Comparison of ENCODE assay signal across 23 cellular contexts in genomic region chr7:82965088-82966036, GRCh38.
DNase-seq lines count a peak whose midpoint lies in the region; ATAC-seq, FAIRE-seq and TF ChIP-seq lines count a peak whose summit lies in the region.
"Had no signal": no experiment of that assay in that cellular context is flagged by ENCODE, and none has a peak within 500 bp of the region (broad histone marks: within the 10 kb centered on the region; RNA-seq: fewer than 3 reads in every experiment).

No MANE protein-coding gene starts in this region.

- FAIRE-seq in A549 (lab: Jason Lieb, UNC) = peak; percentile 78
- peak; percentile 35 for FAIRE-seq in RCC 7860 (lab: Jason Lieb, UNC)
- FAIRE-seq in kidney (lab: Jason Lieb, UNC) = peak; percentile 88
- FAIRE-seq: HTR-8/SVneo had no signal

- intact Hi-C loops in kidney (cut with DNase I) = no loop called here

- TF ChIP-seq EP300 in A549 (IDR thresholded peaks at IDR 0.05) (no peak), upper lobe of left lung (IDR thresholded peaks at IDR 0.05) (no peak)

- H4K20me1 ChIP-seq in KMS-11 (ENCODE audit: insufficient read depth) = no peaks in the 10 kb centered on the region

- CTCF ChIA-PET in A549 (lab: Yijun Ruan, JAX) = no interaction called here

- H3K27me3 Mint-ChIP-seq in osteocyte (ENCODE audit: unreplicated experiment) = peaks cover 9% of the 10 kb centered on the region
- H3K27me3 Mint-ChIP-seq: CD8-positive, alpha-beta memory T cell; IgD-negative memory B cell had no signal

- H3K4me1 ChIP-seq in A549 (no peaks in the 10 kb centered on the region), KMS-11 (ENCODE audit: low read depth, poor library complexity, severe bottlenecking) (peaks cover 32% of the 10 kb centered on the region), kidney (ENCODE audit: control insufficient read depth in 1 of 2, insufficient read depth in 1 of 2, low read depth in 1 of 2, low read length in 2 of 2) (no peaks in the 10 kb centered on the region), upper lobe of left lung (no peaks in the 10 kb centered on the region)

- no peak for TF ChIP-seq RAD21 in A549 (conservative IDR thresholded peaks at IDR 0.05 in 1 of 2, IDR thresholded peaks at IDR 0.05 in 1 of 2)

- H3K4me2 ChIP-seq in A549 = no peak overlapping the region
- H3K4me2 ChIP-seq in KMS-11 = peak overlapping the region; percentile 79

- no peak for TF ChIP-seq POLR2A in A549 (IDR thresholded peaks at IDR 0.05; ENCODE audit: low read length)
- no peak for TF ChIP-seq POLR2A in upper lobe of left lung (IDR thresholded peaks at IDR 0.05)

- no peak overlapping the region for H3K4me3 Mint-ChIP-seq in osteocyte (ENCODE audit: unreplicated experiment)
- H3K4me3 Mint-ChIP-seq: CD8-positive, alpha-beta memory T cell had no signal

- POLR2A ChIA-PET in A549 (lab: Yijun Ruan, JAX) = no interaction called here

- H3K4me3 ChIP-seq in A549 = no peak overlapping the region
- no peak overlapping the region for H3K4me3 ChIP-seq in KMS-11 (IDR thresholded peaks at IDR 0.05; ENCODE audit: insufficient read depth, low read depth, low read length)
- no peak overlapping the region for H3K4me3 ChIP-seq in kidney (ENCODE audit: low read length in 2 of 2)
- no peak overlapping the region for H3K4me3 ChIP-seq in upper lobe of left lung
- H3K4me3 ChIP-seq: HAP-1, MG63, SK-N-MC had no signal

- ATAC-seq in A549 = no peak
- no peak for ATAC-seq in upper lobe of left lung (ENCODE audit: low FRiP score in 2 of 2)
- no peak for ATAC-seq in SK-N-SH treated with all-trans-retinoic acid at 6 μM for 48 hours
- ATAC-seq: Panc1 had no signal

- H3K4me1 Mint-ChIP-seq in osteocyte (ENCODE audit: unreplicated experiment) = no peaks in the 10 kb centered on the region
- H3K4me1 Mint-ChIP-seq: CD8-positive, alpha-beta memory T cell; IgD-negative memory B cell had no signal

- DNase-seq in A549 (ENCODE audit: low read depth in 1 of 2, low spot score in 1 of 2) (no peak), RCC 7860 (ENCODE audit: low spot score) (no peak), kidney (no peak), upper lobe of left lung (no peak), osteocyte (ENCODE audit: extremely low spot score, unreplicated experiment) (no peak), GM19240 (ENCODE audit: insufficient read length, low spot score) (no peak)
- DNase-seq: ACHN; C1 segment of cervical spinal cord; CD8-positive, alpha-beta memory T cell; GDM1; Kasumi-1; MG63; NCI-H1092 treated with DMSO at 0.1 percent for 48 hours; NCI-H1694 treated with DMSO at 0.1 percent for 48 hours; NCI-H774; Right ventricle myocardium superior had no signal

- H3K9me3 ChIP-seq in A549 (no peaks in the 10 kb centered on the region), kidney (ENCODE audit: control insufficient read depth in 1 of 2, low read length in 2 of 2) (no peaks in the 10 kb centered on the region), upper lobe of left lung (no peaks in the 10 kb centered on the region)
- H3K9me3 ChIP-seq: HAP-1, MG63 had no signal

- no peaks in the 10 kb centered on the region for H3K36me3 Mint-ChIP-seq in osteocyte (ENCODE audit: unreplicated experiment)
- H3K36me3 Mint-ChIP-seq: CD8-positive, alpha-beta memory T cell; IgD-negative memory B cell had no signal

- 37% methylated on average over 2 of the region's 2 CpGs for WGBS in A549 (ENCODE audit: missing lambda C conversion rate)
- 82 to 87% methylated on average over 2 of the region's 2 CpGs for WGBS in upper lobe of left lung, 2 donors

- no peaks in the 10 kb centered on the region for H3K79me2 ChIP-seq in KMS-11 (ENCODE audit: insufficient read depth, low read depth)

- no peak overlapping the region for H3K27ac Mint-ChIP-seq in osteocyte (ENCODE audit: unreplicated experiment)
- H3K27ac Mint-ChIP-seq: CD8-positive, alpha-beta memory T cell had no signal

- H3K27me3 ChIP-seq in KMS-11 (ENCODE audit: insufficient read depth, low read depth) = no peaks in the 10 kb centered on the region
- H3K27me3 ChIP-seq in upper lobe of left lung = no peaks in the 10 kb centered on the region
- H3K27me3 ChIP-seq: MG63 had no signal

- H3K9me3 Mint-ChIP-seq in osteocyte (ENCODE audit: unreplicated experiment) = no peaks in the 10 kb centered on the region

- TF ChIP-seq CTCF in A549 (IDR thresholded peaks at IDR 0.05) (no peak), KMS-11 (conservative IDR thresholded peaks at IDR 0.05; ENCODE audit: low read depth, low read length) (no peak), kidney (IDR thresholded peaks at IDR 0.05; ENCODE audit: borderline replicate concordance, extremely low read depth, insufficient read depth) (no peak), upper lobe of left lung (IDR thresholded peaks at IDR 0.05) (no peak), osteocyte (IDR thresholded peaks at IDR 0.05) (no peak)

- no peak overlapping the region for H3K9ac ChIP-seq in KMS-11
- H3K9ac ChIP-seq in kidney (ENCODE audit: low read length in 2 of 2) = no peak overlapping the region

- H3K27ac ChIP-seq in A549 (no peak overlapping the region), KMS-11 (peak overlapping the region; percentile 43), kidney (ENCODE audit: low read depth in 2 of 2, low read length in 2 of 2) (no peak overlapping the region), upper lobe of left lung (no peak overlapping the region)
- H3K27ac ChIP-seq: SK-N-MC had no signal

- no peaks in the 10 kb centered on the region for H3K36me3 ChIP-seq in KMS-11 (ENCODE audit: insufficient read depth)
- no peaks in the 10 kb centered on the region for H3K36me3 ChIP-seq in kidney (ENCODE audit: control insufficient read depth in 1 of 2, insufficient read depth in 2 of 2, low read length in 2 of 2)
- no peaks in the 10 kb centered on the region for H3K36me3 ChIP-seq in upper lobe of left lung
- H3K36me3 ChIP-seq: HAP-1, MG63 had no signal

- 0 out of 2 replicates have a peak overlapping the region, but pooled peaks have one; percentile 21 for H2AFZ ChIP-seq in KMS-11 (ENCODE audit: low read depth)

TF ChIP-seq in A549, 52 proteins besides CTCF, POLR2A, EP300 and RAD21 (continues in another document):
- TF ChIP-seq CBX2 (IDR thresholded peaks at IDR 0.05; ENCODE audit: borderline replicate concordance, low read depth) (no peak), BCL3 (IDR thresholded peaks at IDR 0.05) (no peak), KDM5A (IDR thresholded peaks at IDR 0.05) (no peak), ELK1 (IDR thresholded peaks at IDR 0.05; ENCODE audit: low read depth, low read length) (no peak), ZNF302 (CRISPR knock-in tag; IDR thresholded peaks at IDR 0.05) (no peak), FOXS1 (CRISPR knock-in tag; IDR thresholded peaks at IDR 0.05) (no peak), POLR2AphosphoS2 (conservative IDR thresholded peaks at IDR 0.05; ENCODE audit: low read length) (no peak), GATA3 (IDR thresholded peaks at IDR 0.05; ENCODE audit: borderline replicate concordance) (no peak), TFCP2L1 (CRISPR knock-in tag; IDR thresholded peaks at IDR 0.05) (no peak)

TF ChIP-seq in SK-N-SH treated with all-trans-retinoic acid at 6 μM for 48 hours, 23 proteins besides CTCF, POLR2A, EP300 and RAD21 (continues in another document):
- TF ChIP-seq POU6F1 (CRISPR knock-in tag; IDR thresholded peaks at IDR 0.05; ENCODE audit: borderline replicate concordance, low read depth) (no peak), ZC3H10 (CRISPR knock-in tag; IDR thresholded peaks at IDR 0.05) (no peak), RARB (CRISPR knock-in tag; IDR thresholded peaks at IDR 0.05) (no peak), TSHZ2 (CRISPR knock-in tag; IDR thresholded peaks at IDR 0.05) (no peak), ZFP30 (CRISPR knock-in tag; IDR thresholded peaks at IDR 0.05) (no peak)
